1 cellular context compared by ENCODE assay signal in the genomic region with DNA sequence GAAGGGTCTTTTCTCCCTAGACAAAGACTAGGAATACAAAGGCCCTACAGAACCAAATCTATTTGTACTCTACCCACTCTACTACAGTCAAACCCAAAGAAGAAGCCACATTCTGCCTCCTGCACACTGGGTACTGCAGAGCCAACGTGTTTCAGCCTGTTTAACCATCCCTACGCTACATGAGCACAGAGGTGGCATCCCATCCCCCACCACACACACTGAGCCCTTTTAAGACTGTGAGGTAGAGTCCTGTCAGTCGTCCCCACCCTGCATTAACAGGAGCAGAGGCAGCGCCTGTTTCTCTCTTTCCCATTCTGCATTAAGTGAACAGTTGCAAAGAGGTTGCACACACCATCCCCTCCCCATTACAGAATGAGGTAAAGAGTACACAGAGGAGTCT.
TF ChIP-seq lines count a peak whose summit lies in the region.

No MANE protein-coding gene starts in this region.

TF ChIP-seq in H1, 55 proteins besides CTCF, POLR2A, EP300 and RAD21:
- TF ChIP-seq EGR1 (IDR thresholded peaks at IDR 0.05; ENCODE audit: borderline replicate concordance, low read depth, low read length) (no peak), CBX8 (IDR thresholded peaks at IDR 0.05; ENCODE audit: borderline replicate concordance, low read depth, low read length) (no peak), YY1 (IDR thresholded peaks at IDR 0.05; ENCODE audit: low read depth, low read length) (no peak), CREB1 (IDR thresholded peaks at IDR 0.05) (no peak), SIN3A (conservative IDR thresholded peaks at IDR 0.05 in 1 of 2, IDR thresholded peaks at IDR 0.05 in 1 of 2; ENCODE audit: low read depth in 1 of 2, low read length in 2 of 2) (no peak), TCF12 (IDR thresholded peaks at IDR 0.05; ENCODE audit: low read depth, low read length) (no peak), SRF (IDR thresholded peaks at IDR 0.05; ENCODE audit: low read depth, low read length) (no peak), EZH2 (IDR thresholded peaks at IDR 0.05; ENCODE audit: low read depth, low read length, severe bottlenecking) (no peak)
TF ChIP-seq in H1: peak in this region for 0.
